In the genomic region with DNA sequence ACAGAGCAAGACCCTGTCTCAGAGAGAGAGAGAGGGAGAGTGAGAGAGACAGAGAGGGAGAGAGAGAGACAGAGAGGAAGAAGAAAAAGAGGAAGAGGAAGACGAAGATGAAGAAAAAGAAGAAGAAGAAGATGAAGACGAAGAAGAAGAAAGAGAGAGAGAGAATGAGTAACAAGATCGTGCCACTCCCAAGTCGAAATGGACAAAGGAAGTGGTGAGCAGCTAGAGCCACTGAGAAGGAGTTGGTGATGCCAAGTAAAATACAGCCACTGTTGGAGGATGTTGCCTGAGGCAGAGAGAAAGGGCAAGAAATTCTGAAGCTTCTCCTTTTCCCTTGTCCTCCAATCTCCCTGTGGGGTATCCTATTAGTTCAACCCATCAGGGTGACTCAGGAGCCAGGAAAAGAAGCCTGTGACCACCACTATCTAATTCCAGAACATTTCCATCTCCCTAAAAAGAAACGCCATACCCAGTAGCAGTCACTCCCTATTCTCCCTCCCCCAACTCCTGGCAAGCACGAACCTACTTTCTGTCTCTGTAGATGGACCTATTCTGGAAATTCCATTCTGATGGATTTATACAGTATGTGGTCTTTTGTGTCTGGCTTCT, we compare ENCODE assay signal across 15 cellular contexts. TPM values are rescaled to one million over a fixed set of nuclear protein-coding genes. Genes with fewer than 3 reads are reported as not detected.
A peak's percentile ranks its signal among the peaks of the same experiment; 100 is the strongest.
DNase-seq lines count a peak whose midpoint lies in the region; ATAC-seq and TF ChIP-seq lines count a peak whose summit lies in the region.
"Had no signal": no experiment of that assay in that cellular context is flagged by ENCODE, and none has a peak within 500 bp of the region (broad histone marks: within the 10 kb centered on the region; RNA-seq: fewer than 3 reads in every experiment).

No MANE protein-coding gene starts in this region.

- intact Hi-C loops in activated CD4-positive, alpha-beta memory T cell treated with anti-CD3 and anti-CD28 coated beads for 36 hours (cut with micrococcal nuclease), result no loop called here

- H3K27ac Mint-ChIP-seq in activated CD4-positive, alpha-beta memory T cell treated with anti-CD3 and anti-CD28 coated beads for 36 hours, result no peak overlapping the region
- H3K27ac Mint-ChIP-seq: activated B cell treated with CpG ODN at 0.5 μM for 24 hours had no signal

- peaks cover 13% of the 10 kb centered on the region for H3K27me3 Mint-ChIP-seq in activated CD4-positive, alpha-beta memory T cell treated with anti-CD3 and anti-CD28 coated beads for 36 hours

- H3K4me3 ChIP-seq in epithelial cell of esophagus (ENCODE audit: low read length), result no peak overlapping the region
- H3K4me3 ChIP-seq: gastroesophageal sphincter, testis had no signal

- ATAC-seq in GM21576 (IDR thresholded peaks at IDR 0.05; ENCODE audit: unreplicated experiment), result no peak
- ATAC-seq in GM21360 (IDR thresholded peaks at IDR 0.05; ENCODE audit: unreplicated experiment), result no peak
- ATAC-seq: gastroesophageal sphincter had no signal

- CTCF ChIA-PET in activated CD4-positive, alpha-beta memory T cell treated with anti-CD3 and anti-CD28 coated beads for 36 hours (lab: Charles Lee), result interaction anchor here (0.6 kb wide), 1 partner anchor 1340 kb away, joined by 3 read pairs; no protein-coding TSS in a partner anchor

- H3K36me3 Mint-ChIP-seq in activated CD4-positive, alpha-beta memory T cell treated with anti-CD3 and anti-CD28 coated beads for 36 hours, result no peaks in the 10 kb centered on the region

- POLR2A ChIA-PET in activated CD4-positive, alpha-beta memory T cell treated with anti-CD3 and anti-CD28 coated beads for 36 hours (lab: Charles Lee), result no interaction called here

- TF ChIP-seq CTCF in epithelial cell of esophagus (IDR thresholded peaks at IDR 0.05; ENCODE audit: insufficient read depth, low read depth, low read length, missing control alignments), result no peak

- DNase-seq in A172 (ENCODE audit: low spot score) (peak; percentile 57), H4 (ENCODE audit: low spot score) (peak; percentile 17), RPMI7951 (ENCODE audit: low read depth) (peak; percentile 97), epithelial cell of esophagus (ENCODE audit: low read depth) (peak; percentile 17)
- no peak for DNase-seq in activated CD4-positive, alpha-beta memory T cell treated with anti-CD3 and anti-CD28 coated beads for 36 hours
- DNase-seq in activated CD4-positive, alpha-beta T cell treated with anti-CD3 and anti-CD28 coated beads, Interleukin-2, amount 50 U/mL, for 48 hours, result no peak
- DNase-seq: activated B cell treated with CpG ODN at 0.5 μM for 24 hours; activated naive CD4-positive, alpha-beta T cell treated with Interleukin-2 at 50 U/mL for 16 hours; NCI-H345; OCI-M1; testis had no signal

- H3K9me3 Mint-ChIP-seq in activated CD4-positive, alpha-beta memory T cell treated with anti-CD3 and anti-CD28 coated beads for 36 hours, result no peaks in the 10 kb centered on the region
- H3K9me3 Mint-ChIP-seq: activated B cell treated with CpG ODN at 0.5 μM for 24 hours, neural crest cell had no signal

- no peaks in the 10 kb centered on the region for H3K4me1 Mint-ChIP-seq in activated CD4-positive, alpha-beta memory T cell treated with anti-CD3 and anti-CD28 coated beads for 36 hours (ENCODE audit: low read depth)
- H3K4me1 Mint-ChIP-seq: neural crest cell had no signal

- H3K4me3 Mint-ChIP-seq in activated CD4-positive, alpha-beta memory T cell treated with anti-CD3 and anti-CD28 coated beads for 36 hours, result no peak overlapping the region
- H3K4me3 Mint-ChIP-seq: activated B cell treated with CpG ODN at 0.5 μM for 24 hours, neural crest cell had no signal

RNA-seq across cellular contexts. Expression of a gene that starts 12.6 kb away (rescaled TPM):
- total RNA-seq in A172 (2014; rRNA removed; shearing (Covaris generic)), result 124 and 132 TPM in 2 replicates
- 128 and 134 TPM in 2 replicates for total RNA-seq in H4 (2014; rRNA removed; shearing (Covaris generic))
- 137 and 152 TPM in 2 replicates for total RNA-seq in RPMI7951 (2014; rRNA removed; shearing (Covaris generic))
- total RNA-seq in activated CD4-positive, alpha-beta memory T cell treated with anti-CD3 and anti-CD28 coated beads for 36 hours, result 100 to 1,000 TPM; 112 to 120 TPM

RNA-seq across cellular contexts. Expression of a gene that starts 35.2 kb away (rescaled TPM):
- total RNA-seq in A172 (2014; rRNA removed; shearing (Covaris generic)), result 62.3 and 76.7 TPM in 2 replicates
- total RNA-seq in H4 (2014; rRNA removed; shearing (Covaris generic)), result 51.1 and 54.5 TPM in 2 replicates
- 51.5 and 62.7 TPM in 2 replicates for total RNA-seq in RPMI7951 (2014; rRNA removed; shearing (Covaris generic))
- total RNA-seq in activated CD4-positive, alpha-beta memory T cell treated with anti-CD3 and anti-CD28 coated beads for 36 hours, result 10 to 100 TPM; 70.4 to 72.5 TPM

Comparison
In these comparisons a context has a peak if more than half of its experiments do, and no peak if none do; other contexts are left out.
1. DNase-seq: peak in A172 (single experiment), H4 (single experiment), RPMI7951 (single experiment) and epithelial cell of esophagus (single experiment); none in activated CD4-positive, alpha-beta memory T cell treated with anti-CD3 and anti-CD28 coated beads for 36 hours (single experiment) and activated CD4-positive, alpha-beta T cell treated with anti-CD3 and anti-CD28 coated beads, Interleukin-2, amount 50 U/mL, for 48 hours (0 of 2).